In genomic region chr15:48366574-48367312, GRCh38 we compare ENCODE assay signal across 20 cellular contexts. TPM values are rescaled to one million over a fixed set of nuclear protein-coding genes. Genes with fewer than 3 reads are reported as not detected.
DNase-seq lines count a peak whose midpoint lies in the region; ATAC-seq, FAIRE-seq and TF ChIP-seq lines count a peak whose summit lies in the region.
"Had no signal": no experiment of that assay in that cellular context is flagged by ENCODE, and none has a peak within 500 bp of the region (broad histone marks: within the 10 kb centered on the region; RNA-seq: fewer than 3 reads in every experiment).

No MANE protein-coding gene starts in this region.

- dilution Hi-C loops in keratinocyte (cut with MboI; ENCODE audit: extremely low pct_ligation_motif_present, low sequenced_read_pairs), result no loop called here

- H3F3A ChIP-seq in GM23338 (replicated peaks; ENCODE audit: low read depth), result no peaks in the 10 kb centered on the region

- no peaks in the 10 kb centered on the region for H3K4me1 ChIP-seq in GM23338 (ENCODE audit: insufficient read depth)
- H3K4me1 ChIP-seq in keratinocyte (ENCODE audit: control insufficient read depth, extremely low read depth, insufficient read depth, low read length), result no peaks in the 10 kb centered on the region
- H3K4me1 ChIP-seq: BE2C had no signal

- TF ChIP-seq CTCF in GM23338 (conservative IDR thresholded peaks at IDR 0.05; ENCODE audit: low read depth in 2 of 2) (no peak), fibroblast of villous mesenchyme (IDR thresholded peaks at IDR 0.05; ENCODE audit: insufficient read depth, low read depth, low read length) (no peak), keratinocyte (optimal IDR thresholded peaks at IDR 0.05 in 1 of 3, IDR thresholded peaks at IDR 0.05 in 1 of 3, conservative IDR thresholded peaks at IDR 0.05 in 1 of 3; ENCODE audit: extremely low read depth in 1 of 3, insufficient read depth in 2 of 3, low read length in 3 of 3) (no peak)

- H3K27me3 ChIP-seq in GM23338 (ENCODE audit: insufficient read depth) (no peaks in the 10 kb centered on the region), keratinocyte (ENCODE audit: control insufficient read depth, extremely low read depth, insufficient read depth, low read length) (no peaks in the 10 kb centered on the region)
- H3K27me3 ChIP-seq: BE2C had no signal

- H3K9me2 ChIP-seq in GM23338 (ENCODE audit: insufficient read depth), result 0 out of 2 replicates have a peak, but pooled peaks cover 3% of the 10 kb centered on the region

- no peak for ATAC-seq in GM23338
- no peak for ATAC-seq in GM21529 (IDR thresholded peaks at IDR 0.05; ENCODE audit: unreplicated experiment)
- ATAC-seq in activated T-helper 17 cell treated with anti-CD3 and anti-CD28 coated beads, Interleukin-2, amount 50 U/mL, for 72 hours (replicated peaks), result no peak

- H3K4me1 Mint-ChIP-seq in GM23338, result no peaks in the 10 kb centered on the region
- no peaks in the 10 kb centered on the region for H3K4me1 Mint-ChIP-seq in activated T-helper 17 cell treated with anti-CD3 and anti-CD28 coated beads, Interleukin-2, amount 50 U/mL, for 72 hours

- H3K9ac ChIP-seq in keratinocyte (ENCODE audit: control insufficient read depth, extremely low read depth, insufficient read depth, low read length), result no peak overlapping the region

- peaks cover 2% of the 10 kb centered on the region for H3K27me3 Mint-ChIP-seq in GM23338 (ENCODE audit: insufficient read depth, low read depth, poor library complexity)
- peaks cover 16% of the 10 kb centered on the region for H3K27me3 Mint-ChIP-seq in activated T-helper 17 cell treated with anti-CD3 and anti-CD28 coated beads, Interleukin-2, amount 50 U/mL, for 72 hours

- no peaks in the 10 kb centered on the region for H3K36me3 Mint-ChIP-seq in GM23338 (ENCODE audit: low read depth)
- no peaks in the 10 kb centered on the region for H3K36me3 Mint-ChIP-seq in activated T-helper 17 cell treated with anti-CD3 and anti-CD28 coated beads, Interleukin-2, amount 50 U/mL, for 72 hours (ENCODE audit: low read depth)

- no peak overlapping the region for H3K4me3 Mint-ChIP-seq in GM23338
- H3K4me3 Mint-ChIP-seq in activated T-helper 17 cell treated with anti-CD3 and anti-CD28 coated beads, Interleukin-2, amount 50 U/mL, for 72 hours, result no peak overlapping the region

- H3K36me3 ChIP-seq in GM23338 (ENCODE audit: insufficient read depth) (no peaks in the 10 kb centered on the region), keratinocyte (ENCODE audit: control insufficient read depth in 2 of 2, extremely low read depth in 1 of 2, insufficient read depth in 2 of 2, low read length in 2 of 2) (no peaks in the 10 kb centered on the region)
- H3K36me3 ChIP-seq: BE2C had no signal

- no peaks in the 10 kb centered on the region for H4K20me1 ChIP-seq in GM23338 (replicated peaks; ENCODE audit: insufficient read depth)
- H4K20me1 ChIP-seq in keratinocyte (ENCODE audit: control insufficient read depth, extremely low read depth, insufficient read depth, low read length), result no peaks in the 10 kb centered on the region

- no peak overlapping the region for H3K27ac Mint-ChIP-seq in GM23338
- no peak overlapping the region for H3K27ac Mint-ChIP-seq in activated T-helper 17 cell treated with anti-CD3 and anti-CD28 coated beads, Interleukin-2, amount 50 U/mL, for 72 hours

- H3K4me2 ChIP-seq in GM23338 (no peak overlapping the region), keratinocyte (ENCODE audit: control insufficient read depth, extremely low read depth, insufficient read depth, low read depth, low read length) (no peak overlapping the region)

- FAIRE-seq in keratinocyte (lab: Jason Lieb, UNC), result peak; percentile 5
- FAIRE-seq: GM12891, H1, HTR-8/SVneo had no signal

- H3K4me3 ChIP-seq in GM23338 (no peak overlapping the region), fibroblast of villous mesenchyme (ENCODE audit: low read depth, low read length) (no peak overlapping the region), keratinocyte (ENCODE audit: control insufficient read depth in 2 of 3, extremely low read depth in 1 of 3, insufficient read depth in 2 of 3, low read depth in 1 of 3, low read length in 3 of 3) (no peak overlapping the region)

- H3K79me2 ChIP-seq in GM23338 (replicated peaks; ENCODE audit: insufficient read depth) (no peaks in the 10 kb centered on the region), keratinocyte (ENCODE audit: control insufficient read depth, insufficient read depth, low read length) (no peaks in the 10 kb centered on the region)

- no peak overlapping the region for H3K27ac ChIP-seq in GM23338 (ENCODE audit: low read depth)
- H3K27ac ChIP-seq in keratinocyte (ENCODE audit: control insufficient read depth, insufficient read depth, low read length), result no peak overlapping the region
- H3K27ac ChIP-seq: RWPE1 had no signal

- H3K9me1 ChIP-seq in keratinocyte (ENCODE audit: control insufficient read depth, extremely low read depth, insufficient read depth, low read length), result no peaks in the 10 kb centered on the region

- H3K9me3 Mint-ChIP-seq in GM23338, result no peaks in the 10 kb centered on the region
- no peaks in the 10 kb centered on the region for H3K9me3 Mint-ChIP-seq in activated T-helper 17 cell treated with anti-CD3 and anti-CD28 coated beads, Interleukin-2, amount 50 U/mL, for 72 hours

- DNase-seq in GM23338 (ENCODE audit: low spot score) (no peak), amniotic epithelial cell (ENCODE audit: low read depth) (peak; percentile 61), fibroblast of villous mesenchyme (ENCODE audit: low read depth) (peak; percentile 53), keratinocyte (ENCODE audit: low read depth, low spot score) (no peak), NCI-H1105 treated with DMSO at 0.1 percent for 48 hours (lab: John Stamatoyannopoulos, UW) (no peak), medulla oblongata (ENCODE audit: extremely low spot score) (no peak)
- DNase-seq: BE2C; DMS79 treated with DMSO at 0.1 percent for 48 hours; Karpas-422; NCI-H1436 treated with DMSO at 0.1 percent for 48 hours; NCI-H2029 treated with DMSO at 0.1 percent for 48 hours; NCI-H510A treated with DMSO at 0.1 percent for 48 hours; NCI-H774; NK-92 treated with Interleukin-12 subunit alpha and Interleukin-12 subunit beta, amount 100 ng/mL, for 24 hours had no signal

- 0 out of 2 replicates have a peak overlapping the region, but pooled peaks have one; percentile 47 for H2AFZ ChIP-seq in GM23338
- no peak overlapping the region for H2AFZ ChIP-seq in keratinocyte (ENCODE audit: control insufficient read depth, low read length)

- H3K9me3 ChIP-seq in keratinocyte (ENCODE audit: control insufficient read depth, low read depth, low read length), result no peaks in the 10 kb centered on the region
- H3K9me3 ChIP-seq: BE2C had no signal

TF ChIP-seq in GM23338, 12 proteins besides CTCF, POLR2A, EP300 and RAD21 (continues in another document):
- TF ChIP-seq STAT1 (IDR thresholded peaks at IDR 0.05; ENCODE audit: unreplicated experiment) (no peak), EZH2phosphoT487 (IDR thresholded peaks at IDR 0.05; ENCODE audit: unreplicated experiment) (no peak), POLR2AphosphoS5 (IDR thresholded peaks at IDR 0.05; ENCODE audit: low read depth) (no peak), ZNF331 (CRISPR knock-in tag; IDR thresholded peaks at IDR 0.05; ENCODE audit: low read depth) (no peak), NANOG (IDR thresholded peaks at IDR 0.05; ENCODE audit: borderline replicate concordance) (no peak), REST (IDR thresholded peaks at IDR 0.05; ENCODE audit: unreplicated experiment) (no peak), EZH2 (IDR thresholded peaks at IDR 0.05; ENCODE audit: low read depth, unreplicated experiment) (no peak)

RNA-seq across cellular contexts. Expression of gene DUT, which starts 35.5 kb away (rescaled TPM):
- total RNA-seq in GM23338 (2014; rRNA removed; shearing (Covaris generic)), result 82.5 and 98.2 TPM in 2 replicates
- polyA plus RNA-seq in GM23338 (2016; fragmentation: Nextera tagmentation; extraction: Ambion mirVana) (420 and 428 TPM in 2 replicates), keratinocyte (46.2 to 79.8 TPM (median 52.5 TPM) in 3 replicates)
- 45.3 and 53.8 TPM in 2 replicates for total RNA-seq in fibroblast of villous mesenchyme
- 70.3 TPM for polyA plus RNA-seq in keratinocyte (2011; ENCODE audit: low read depth)
- 38.2 and 45.0 TPM in 2 replicates for polyA plus RNA-seq in keratinocyte (2011; cell fraction: cytosol; rRNA removed)
- 35.1 and 71.5 TPM in 2 replicates for polyA plus RNA-seq in keratinocyte (2011; cell fraction: nucleus; rRNA removed)
- polyA plus RNA-seq in keratinocyte (2012; ENCODE audit: low replicate concordance), result 57.4 and 70.3 TPM in 2 replicates
- 4.3 to 8.8 TPM (median 5.5 TPM) in 3 replicates for polyA minus RNA-seq in keratinocyte
- 50.3 TPM for polyA minus RNA-seq in keratinocyte (2011; cell fraction: cytosol; rRNA and poly(A)+ RNA removed)
- polyA minus RNA-seq in keratinocyte (2011; cell fraction: nucleus; rRNA and poly(A)+ RNA removed), result 8.8 and 11.3 TPM in 2 replicates
- total RNA-seq in activated T-helper 17 cell treated with anti-CD3 and anti-CD28 coated beads, Interleukin-2, amount 50 U/mL, for 72 hours, result 100 to 1,000 TPM; 248 to 397 TPM

Comparison
In these comparisons a context has a peak if more than half of its experiments do, and no peak if none do; other contexts are left out.
1. DNase-seq: peak in amniotic epithelial cell (single experiment) and fibroblast of villous mesenchyme (single experiment); none in GM23338 (single experiment), keratinocyte (single experiment), NCI-H1105 treated with DMSO at 0.1 percent for 48 hours (single experiment) and medulla oblongata (single experiment).